ENCODE assay signal across 1 cellular context in genomic region chr11:67273260-67273990, GRCh38.
A peak's percentile ranks its signal among the peaks of the same experiment; 100 is the strongest.
TF ChIP-seq lines count a peak whose summit lies in the region.

No MANE protein-coding gene starts in this region.

TF ChIP-seq in GM12878, 131 proteins besides CTCF, POLR2A, EP300 and RAD21:
- 0 out of 4 replicates have a peak, but pooled peaks of 1 of the 2 experiments have one; percentile 24 for TF ChIP-seq BHLHE40 (IDR thresholded peaks at IDR 0.05; ENCODE audit: borderline replicate concordance in 1 of 2, low read depth in 2 of 2, low read length in 1 of 2)
- TF ChIP-seq IKZF1 (conservative IDR thresholded peaks at IDR 0.05), result peak; percentile 53; the same call in 1 of the 2 replicates
- peak; percentile 92 for TF ChIP-seq MEF2B (IDR thresholded peaks at IDR 0.05; ENCODE audit: partially characterized antibody, poor library complexity, severe bottlenecking)
- 0 out of 2 replicates have a peak, but pooled peaks have one; percentile 42 for TF ChIP-seq GATAD2B (conservative IDR thresholded peaks at IDR 0.05; ENCODE audit: low read depth)
- TF ChIP-seq LARP7 (IDR thresholded peaks at IDR 0.05), result no peak
